Comparison of ENCODE assay signal across 14 cellular contexts in genomic region chr1:7967651-7968050, GRCh38. TPM values are rescaled to one million over a fixed set of nuclear protein-coding genes. Genes with fewer than 3 reads are reported as not detected.
DNase-seq lines count a peak whose midpoint lies in the region; ATAC-seq and TF ChIP-seq lines count a peak whose summit lies in the region.
"Had no signal": no experiment of that assay in that cellular context is flagged by ENCODE, and none has a peak within 500 bp of the region (broad histone marks: within the 10 kb centered on the region; RNA-seq: fewer than 3 reads in every experiment).

No MANE protein-coding gene starts in this region.

- H3K27me3 ChIP-seq in CD4-positive, CD25-positive, alpha-beta regulatory T cell (ENCODE audit: control insufficient read depth, insufficient read depth, low read length), result no peaks in the 10 kb centered on the region
- no peaks in the 10 kb centered on the region for H3K27me3 ChIP-seq in right lobe of liver
- H3K27me3 ChIP-seq: BLaER1 treated with 17β-estradiol and CSF1 and Interleukin-3, amounts not matched to agents 10 nM and 100 nM had no signal

- H3K36me3 ChIP-seq in CD4-positive, CD25-positive, alpha-beta regulatory T cell (ENCODE audit: control insufficient read depth, insufficient read depth, low read length), result peaks cover 84% of the 10 kb centered on the region
- H3K36me3 ChIP-seq in right lobe of liver, result peaks cover 0 to 82% (median 43%) of the 10 kb centered on the region in 4 donors

- CTCF ChIA-PET in activated CD4-positive, alpha-beta memory T cell treated with anti-CD3 and anti-CD28 coated beads for 36 hours (lab: Charles Lee), result interaction anchor here (1.5 to 4.6 kb wide), 3 partner anchors 8 to 383 kb away, joined by 3 to 32 read pairs (median 3); no protein-coding TSS in a partner anchor
- CTCF ChIA-PET in activated CD4-positive, alpha-beta memory T cell treated with anti-CD3 and anti-CD28 coated beads, Interleukin-2, amount 10 ng/mL, durations not matched to agents 7 days and 5 days (lab: Charles Lee), result interaction anchor here (1.0 to 1.6 kb wide), 2 partner anchors 8 to 13 kb away, joined by 3 to 7 read pairs; no protein-coding TSS in a partner anchor

- POLR2A ChIA-PET in activated CD4-positive, alpha-beta memory T cell treated with anti-CD3 and anti-CD28 coated beads for 36 hours (lab: Charles Lee), result no interaction called here
- POLR2A ChIA-PET in activated CD4-positive, alpha-beta memory T cell treated with anti-CD3 and anti-CD28 coated beads, Interleukin-2, amount 10 ng/mL, durations not matched to agents 7 days and 5 days (lab: Charles Lee), result no interaction called here
- POLR2A ChIA-PET in activated naive CD8-positive, alpha-beta T cell treated with anti-CD3 and anti-CD28 coated beads, Interleukin-2, amount 10 ng/mL, durations not matched to agents 7 days and 5 days (lab: Charles Lee), result no interaction called here

- no peak overlapping the region for H3K27ac ChIP-seq in CD4-positive, CD25-positive, alpha-beta regulatory T cell (ENCODE audit: insufficient read depth, low read length, poor library complexity, severe bottlenecking)
- H3K27ac ChIP-seq in right lobe of liver, result no peak overlapping the region
- H3K27ac ChIP-seq: BLaER1 treated with 17β-estradiol and CSF1 and Interleukin-3, amounts not matched to agents 10 nM and 100 nM had no signal

- H3K4me1 ChIP-seq in CD4-positive, CD25-positive, alpha-beta regulatory T cell (ENCODE audit: control insufficient read depth, insufficient read depth, low read length, poor library complexity, severe bottlenecking), result peaks cover 51% of the 10 kb centered on the region
- H3K4me1 ChIP-seq in right lobe of liver, result peaks cover 0 to 35% (median 5%) of the 10 kb centered on the region in 4 donors

- peak overlapping the region; percentile 1 for H3K4me3 ChIP-seq in CD4-positive, CD25-positive, alpha-beta regulatory T cell (ENCODE audit: low read depth, low read length)
- H3K4me3 ChIP-seq in right lobe of liver, result no peak overlapping the region
- H3K4me3 ChIP-seq: BLaER1 treated with 17β-estradiol and CSF1 and Interleukin-3, amounts not matched to agents 10 nM and 100 nM had no signal

- H3K27ac Mint-ChIP-seq in activated CD4-positive, alpha-beta memory T cell treated with anti-CD3 and anti-CD28 coated beads for 36 hours, result peak overlapping the region; percentile 49
- H3K27ac Mint-ChIP-seq in activated CD4-positive, alpha-beta memory T cell treated with anti-CD3 and anti-CD28 coated beads, Interleukin-2, amount 10 ng/mL, durations not matched to agents 7 days and 5 days, result no peak overlapping the region
- H3K27ac Mint-ChIP-seq in CD4-positive, CD25-positive, alpha-beta regulatory T cell, result peak overlapping the region in 2 of 3 donors; percentile 21 to 44
- peak overlapping the region; percentile 48 for H3K27ac Mint-ChIP-seq in activated naive CD8-positive, alpha-beta T cell treated with anti-CD3 and anti-CD28 coated beads, Interleukin-2, amount 10 ng/mL, durations not matched to agents 7 days and 5 days

- H3K9me3 Mint-ChIP-seq in activated CD4-positive, alpha-beta memory T cell treated with anti-CD3 and anti-CD28 coated beads for 36 hours, result no peaks in the 10 kb centered on the region
- H3K9me3 Mint-ChIP-seq in activated CD4-positive, alpha-beta memory T cell treated with anti-CD3 and anti-CD28 coated beads, Interleukin-2, amount 10 ng/mL, durations not matched to agents 7 days and 5 days, result no peaks in the 10 kb centered on the region
- H3K9me3 Mint-ChIP-seq in CD4-positive, CD25-positive, alpha-beta regulatory T cell, result no peaks in the 10 kb centered on the region
- no peaks in the 10 kb centered on the region for H3K9me3 Mint-ChIP-seq in activated naive CD8-positive, alpha-beta T cell treated with anti-CD3 and anti-CD28 coated beads, Interleukin-2, amount 10 ng/mL, durations not matched to agents 7 days and 5 days

- DNase-seq in activated CD4-positive, alpha-beta memory T cell treated with anti-CD3 and anti-CD28 coated beads for 36 hours, result no peak
- DNase-seq in activated CD4-positive, alpha-beta memory T cell treated with anti-CD3 and anti-CD28 coated beads, Interleukin-2, amount 10 ng/mL, durations not matched to agents 7 days and 5 days, result no peak
- DNase-seq in CD4-positive, CD25-positive, alpha-beta regulatory T cell, result no peak
- DNase-seq in activated naive CD8-positive, alpha-beta T cell treated with anti-CD3 and anti-CD28 coated beads, Interleukin-2, amount 10 ng/mL, durations not matched to agents 7 days and 5 days, result no peak
- peak in 2 of 3 donors; percentile 59 to 66 for DNase-seq in right lobe of liver
- DNase-seq in NOMO-1 treated with dmso at 0.1 percent for 144 hours (lab: John Stamatoyannopoulos, UW; ENCODE audit: unreplicated experiment), result no peak
- DNase-seq: DND-41, KBM-7, NCI-H1436, NCI-H510A, NCI-H774 had no signal

- H3K4me1 Mint-ChIP-seq in activated CD4-positive, alpha-beta memory T cell treated with anti-CD3 and anti-CD28 coated beads for 36 hours (ENCODE audit: low read depth), result peaks cover 46% of the 10 kb centered on the region
- H3K4me1 Mint-ChIP-seq in activated CD4-positive, alpha-beta memory T cell treated with anti-CD3 and anti-CD28 coated beads, Interleukin-2, amount 10 ng/mL, durations not matched to agents 7 days and 5 days, result peaks cover 46% of the 10 kb centered on the region
- peaks cover 26 to 66% (median 40%) of the 10 kb centered on the region in 4 donors for H3K4me1 Mint-ChIP-seq in CD4-positive, CD25-positive, alpha-beta regulatory T cell
- H3K4me1 Mint-ChIP-seq in activated naive CD8-positive, alpha-beta T cell treated with anti-CD3 and anti-CD28 coated beads, Interleukin-2, amount 10 ng/mL, durations not matched to agents 7 days and 5 days, result peaks cover 23% of the 10 kb centered on the region

- H3K36me3 Mint-ChIP-seq in activated CD4-positive, alpha-beta memory T cell treated with anti-CD3 and anti-CD28 coated beads for 36 hours, result peaks cover 71% of the 10 kb centered on the region
- peaks cover 83% of the 10 kb centered on the region for H3K36me3 Mint-ChIP-seq in activated CD4-positive, alpha-beta memory T cell treated with anti-CD3 and anti-CD28 coated beads, Interleukin-2, amount 10 ng/mL, durations not matched to agents 7 days and 5 days (ENCODE audit: low read depth)
- peaks cover 52% of the 10 kb centered on the region for H3K36me3 Mint-ChIP-seq in CD4-positive, CD25-positive, alpha-beta regulatory T cell
- peaks cover 57% of the 10 kb centered on the region for H3K36me3 Mint-ChIP-seq in activated naive CD8-positive, alpha-beta T cell treated with anti-CD3 and anti-CD28 coated beads, Interleukin-2, amount 10 ng/mL, durations not matched to agents 7 days and 5 days

- no peak for ATAC-seq in CD4-positive, CD25-positive, alpha-beta regulatory T cell (ENCODE audit: low read depth in 2 of 2)
- ATAC-seq in activated naive CD8-positive, alpha-beta T cell treated with anti-CD3 and anti-CD28 coated beads, Interleukin-2, amount 10 ng/mL, durations not matched to agents 7 days and 5 days (ENCODE audit: low read depth), result no peak
- ATAC-seq in right lobe of liver (peak; percentile 63 to 85 (median 66)), HG03432 (IDR thresholded peaks at IDR 0.05; ENCODE audit: unreplicated experiment) (no peak)
- ATAC-seq: HCT116 had no signal

- no peaks in the 10 kb centered on the region for H3K9me3 ChIP-seq in CD4-positive, CD25-positive, alpha-beta regulatory T cell (ENCODE audit: control insufficient read depth in 2 of 2, low read length in 2 of 2)
- no peaks in the 10 kb centered on the region for H3K9me3 ChIP-seq in right lobe of liver
- H3K9me3 ChIP-seq: BLaER1 treated with 17β-estradiol and CSF1 and Interleukin-3, amounts not matched to agents 10 nM and 100 nM had no signal

- TF ChIP-seq CTCF in right lobe of liver (IDR thresholded peaks at IDR 0.05), result no peak

- no peaks in the 10 kb centered on the region for H3K27me3 Mint-ChIP-seq in activated CD4-positive, alpha-beta memory T cell treated with anti-CD3 and anti-CD28 coated beads for 36 hours
- no peaks in the 10 kb centered on the region for H3K27me3 Mint-ChIP-seq in activated CD4-positive, alpha-beta memory T cell treated with anti-CD3 and anti-CD28 coated beads, Interleukin-2, amount 10 ng/mL, durations not matched to agents 7 days and 5 days
- no peaks in the 10 kb centered on the region for H3K27me3 Mint-ChIP-seq in CD4-positive, CD25-positive, alpha-beta regulatory T cell
- no peaks in the 10 kb centered on the region for H3K27me3 Mint-ChIP-seq in activated naive CD8-positive, alpha-beta T cell treated with anti-CD3 and anti-CD28 coated beads, Interleukin-2, amount 10 ng/mL, durations not matched to agents 7 days and 5 days

- no peak for TF ChIP-seq POLR2A in right lobe of liver (IDR thresholded peaks at IDR 0.05)

- WGBS in right lobe of liver (ENCODE audit: insufficient coverage, low coverage, low lambda C conversion rate, missing lambda C conversion rate), result 76% methylated on average over 4 of the region's 4 CpGs

- H3K4me3 Mint-ChIP-seq in activated CD4-positive, alpha-beta memory T cell treated with anti-CD3 and anti-CD28 coated beads for 36 hours, result no peak overlapping the region
- H3K4me3 Mint-ChIP-seq in activated CD4-positive, alpha-beta memory T cell treated with anti-CD3 and anti-CD28 coated beads, Interleukin-2, amount 10 ng/mL, durations not matched to agents 7 days and 5 days, result no peak overlapping the region
- H3K4me3 Mint-ChIP-seq in CD4-positive, CD25-positive, alpha-beta regulatory T cell, result peak overlapping the region in 2 of 4 donors; percentile 21 to 43
- no peak overlapping the region for H3K4me3 Mint-ChIP-seq in activated naive CD8-positive, alpha-beta T cell treated with anti-CD3 and anti-CD28 coated beads, Interleukin-2, amount 10 ng/mL, durations not matched to agents 7 days and 5 days

- intact Hi-C loops in activated CD4-positive, alpha-beta memory T cell treated with anti-CD3 and anti-CD28 coated beads for 36 hours (cut with micrococcal nuclease), result no loop called here
- intact Hi-C loops in right lobe of liver (cut with DNase I), result no loop called here

RNA-seq across cellular contexts. Expression of gene PARK7, which starts 6.1 kb away (rescaled TPM):
- total RNA-seq in activated CD4-positive, alpha-beta memory T cell treated with anti-CD3 and anti-CD28 coated beads for 36 hours, result 100 to 1,000 TPM; 429 to 457 TPM
- total RNA-seq in activated CD4-positive, alpha-beta memory T cell treated with anti-CD3 and anti-CD28 coated beads, Interleukin-2, amount 10 ng/mL, durations not matched to agents 7 days and 5 days, result 100 to 1,000 TPM; 261 to 275 TPM
- 150 TPM for total RNA-seq in CD4-positive, CD25-positive, alpha-beta regulatory T cell
- 100 to 1,000 TPM; 453 to 527 (median 478) TPM for polyA plus RNA-seq in CD4-positive, CD25-positive, alpha-beta regulatory T cell
- total RNA-seq in activated naive CD8-positive, alpha-beta T cell treated with anti-CD3 and anti-CD28 coated beads, Interleukin-2, amount 10 ng/mL, durations not matched to agents 7 days and 5 days, result 100 to 1,000 TPM; 209 to 230 TPM
- 100 to 1,000 TPM; 144 to 218 (median 173) TPM for total RNA-seq in right lobe of liver

RNA-seq across cellular contexts. Expression of gene TNFRSF9, which starts 27.0 kb away (rescaled TPM):
- 10 to 100 TPM; 59.9 to 64.0 TPM for total RNA-seq in activated CD4-positive, alpha-beta memory T cell treated with anti-CD3 and anti-CD28 coated beads for 36 hours
- total RNA-seq in activated CD4-positive, alpha-beta memory T cell treated with anti-CD3 and anti-CD28 coated beads, Interleukin-2, amount 10 ng/mL, durations not matched to agents 7 days and 5 days, result 1 to 10 TPM; 8.0 TPM
- 30.9 TPM for total RNA-seq in CD4-positive, CD25-positive, alpha-beta regulatory T cell
- 10 to 100 TPM; 10.3 to 35.6 (median 23.0) TPM for polyA plus RNA-seq in CD4-positive, CD25-positive, alpha-beta regulatory T cell
- total RNA-seq in activated naive CD8-positive, alpha-beta T cell treated with anti-CD3 and anti-CD28 coated beads, Interleukin-2, amount 10 ng/mL, durations not matched to agents 7 days and 5 days, result 1 to 10 TPM; 2.7 to 3.2 TPM
- total RNA-seq in right lobe of liver, result under 1 TPM in 4 of 6 experiments, not detected in 2; 0.06 to 0.22 (median 0.10) TPM

RNA-seq across cellular contexts. Expression of gene ERRFI1, which starts 58.5 kb away (rescaled TPM):
- 1 to 10 TPM; 1.5 to 1.9 TPM for total RNA-seq in activated CD4-positive, alpha-beta memory T cell treated with anti-CD3 and anti-CD28 coated beads for 36 hours
- 1 to 10 TPM in 1 of 2 experiments, under 1 TPM in 1; 0.83 to 1.0 TPM for total RNA-seq in activated CD4-positive, alpha-beta memory T cell treated with anti-CD3 and anti-CD28 coated beads, Interleukin-2, amount 10 ng/mL, durations not matched to agents 7 days and 5 days
- 5.8 TPM for total RNA-seq in CD4-positive, CD25-positive, alpha-beta regulatory T cell
- 1 to 10 TPM in 1 of 4 donors, under 1 TPM in 2, not detected in 1; 0.37 to 1.2 (median 0.75) TPM for polyA plus RNA-seq in CD4-positive, CD25-positive, alpha-beta regulatory T cell
- total RNA-seq in activated naive CD8-positive, alpha-beta T cell treated with anti-CD3 and anti-CD28 coated beads, Interleukin-2, amount 10 ng/mL, durations not matched to agents 7 days and 5 days, result 1 to 10 TPM in 1 of 2 experiments, under 1 TPM in 1; 0.94 to 1.4 TPM
- 100 to 1,000 TPM; 109 to 539 (median 214) TPM for total RNA-seq in right lobe of liver

Comparison
In these comparisons a context has a peak if more than half of its experiments do, and no peak if none do; other contexts are left out.
1. DNase-seq: peak in right lobe of liver (2 of 3); none in activated CD4-positive, alpha-beta memory T cell treated with anti-CD3 and anti-CD28 coated beads for 36 hours (single experiment), activated CD4-positive, alpha-beta memory T cell treated with anti-CD3 and anti-CD28 coated beads, Interleukin-2, amount 10 ng/mL, durations not matched to agents 7 days and 5 days (single experiment), CD4-positive, CD25-positive, alpha-beta regulatory T cell (0 of 3), activated naive CD8-positive, alpha-beta T cell treated with anti-CD3 and anti-CD28 coated beads, Interleukin-2, amount 10 ng/mL, durations not matched to agents 7 days and 5 days (single experiment) and NOMO-1 treated with dmso at 0.1 percent for 144 hours (single experiment).
2. ATAC-seq: peak in right lobe of liver (4 of 4); none in CD4-positive, CD25-positive, alpha-beta regulatory T cell (0 of 2), activated naive CD8-positive, alpha-beta T cell treated with anti-CD3 and anti-CD28 coated beads, Interleukin-2, amount 10 ng/mL, durations not matched to agents 7 days and 5 days (single experiment) and HG03432 (single experiment).
3. RNA of gene ERRFI1, which starts 58.5 kb away (total RNA-seq): 109 to 539 TPM in right lobe of liver; 5.8 TPM in CD4-positive, CD25-positive, alpha-beta regulatory T cell (single experiment), 1.5 to 1.9 TPM in activated CD4-positive, alpha-beta memory T cell treated with anti-CD3 and anti-CD28 coated beads for 36 hours, 0.94 to 1.4 TPM in activated naive CD8-positive, alpha-beta T cell treated with anti-CD3 and anti-CD28 coated beads, Interleukin-2, amount 10 ng/mL, durations not matched to agents 7 days and 5 days and 0.83 to 1.0 TPM in activated CD4-positive, alpha-beta memory T cell treated with anti-CD3 and anti-CD28 coated beads, Interleukin-2, amount 10 ng/mL, durations not matched to agents 7 days and 5 days; every median in the first group is over 10 times any median in the second.